14 cellular contexts compared by ENCODE assay signal in the genomic region with DNA sequence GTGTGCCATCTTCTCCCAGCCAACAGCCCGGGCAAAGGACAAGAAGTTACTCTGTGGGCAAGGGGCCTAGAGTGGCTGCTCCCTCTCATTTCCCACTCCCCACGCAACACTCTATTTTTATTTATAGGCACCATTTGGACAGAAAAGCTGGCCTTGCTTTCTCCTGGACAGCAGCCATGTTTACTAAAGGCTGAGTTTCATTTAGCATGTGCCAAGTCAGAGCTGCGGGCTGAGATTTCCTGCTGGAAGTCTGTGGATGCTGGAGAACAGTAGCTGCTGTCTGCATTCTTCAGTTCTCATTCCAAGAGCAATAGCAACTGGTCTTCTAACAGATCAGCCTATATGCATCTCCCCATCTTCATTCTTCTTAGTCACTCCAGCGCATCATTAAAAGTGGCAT. TPM values are rescaled to one million over a fixed set of nuclear protein-coding genes. Genes with fewer than 3 reads are reported as not detected.
DNase-seq lines count a peak whose midpoint lies in the region; ATAC-seq and TF ChIP-seq lines count a peak whose summit lies in the region.
"Had no signal": no experiment of that assay in that cellular context is flagged by ENCODE, and none has a peak within 500 bp of the region (broad histone marks: within the 10 kb centered on the region; RNA-seq: fewer than 3 reads in every experiment).

No MANE protein-coding gene starts in this region.

- intact Hi-C loops in heart left ventricle (cut with DNase I), result no loop called here
- intact Hi-C loops in naive thymus-derived CD4-positive, alpha-beta T cell (cut with micrococcal nuclease), result no loop called here

- H3K27ac ChIP-seq in heart left ventricle (no peak overlapping the region), right atrium auricular region (no peak overlapping the region)
- no peak overlapping the region for H3K27ac ChIP-seq in naive thymus-derived CD4-positive, alpha-beta T cell (ENCODE audit: low read depth, low read length)
- H3K27ac ChIP-seq: foreskin keratinocyte had no signal

- no peak for TF ChIP-seq POLR2A in heart left ventricle (IDR thresholded peaks at IDR 0.05)

- H3K27me3 Mint-ChIP-seq in activated T-cell treated with anti-CD3 and anti-CD28 coated beads, Interleukin-2, amount 50 U/mL, for 24 hours, result peaks cover 47% of the 10 kb centered on the region
- peaks cover 41 to 99% (median 48%) of the 10 kb centered on the region in 5 donors for H3K27me3 Mint-ChIP-seq in naive thymus-derived CD4-positive, alpha-beta T cell

- H3K36me3 Mint-ChIP-seq in activated T-cell treated with anti-CD3 and anti-CD28 coated beads, Interleukin-2, amount 50 U/mL, for 24 hours (ENCODE audit: low read depth), result no peaks in the 10 kb centered on the region
- H3K36me3 Mint-ChIP-seq in naive thymus-derived CD4-positive, alpha-beta T cell, result no peaks in the 10 kb centered on the region
- H3K36me3 Mint-ChIP-seq: stimulated activated memory B cell treated with anti-CD40 and anti-IgM and Interleukin-4, amounts not matched to agents 10 μg/mL and 1 μg/mL and 100 μg/mL, for 72 hours had no signal

- H3K27ac Mint-ChIP-seq in activated T-cell treated with anti-CD3 and anti-CD28 coated beads, Interleukin-2, amount 50 U/mL, for 24 hours, result no peak overlapping the region
- no peak overlapping the region for H3K27ac Mint-ChIP-seq in naive thymus-derived CD4-positive, alpha-beta T cell
- H3K27ac Mint-ChIP-seq: IgD-negative memory B cell; stimulated activated memory B cell treated with anti-CD40 and anti-IgM and Interleukin-4, amounts not matched to agents 10 μg/mL and 1 μg/mL and 100 μg/mL, for 72 hours had no signal

- H3K4me1 ChIP-seq in heart left ventricle (peaks cover 0 to 20% (median 9%) of the 10 kb centered on the region in 12 donors), right atrium auricular region (peaks cover 0 to 24% of the 10 kb centered on the region in 2 donors)
- peaks cover 2 to 8% of the 10 kb centered on the region in 2 donors for H3K4me1 ChIP-seq in naive thymus-derived CD4-positive, alpha-beta T cell (ENCODE audit: control insufficient read depth in 2 of 2, insufficient read depth in 2 of 2, low read length in 2 of 2)
- H3K4me1 ChIP-seq: foreskin keratinocyte had no signal

- ATAC-seq in heart left ventricle, result peak in 3 of 4 donors; percentile 8 to 48 (median 21)
- no peak for ATAC-seq in HG03097 (IDR thresholded peaks at IDR 0.05; ENCODE audit: low FRiP score, unreplicated experiment)
- no peak for ATAC-seq in naive thymus-derived CD4-positive, alpha-beta T cell
- ATAC-seq: foreskin keratinocyte; stimulated activated memory B cell treated with anti-CD40 and anti-IgM and Interleukin-4, amounts not matched to agents 10 μg/mL and 1 μg/mL and 100 μg/mL, for 72 hours had no signal

- DNase-seq in heart left ventricle (no peak), right atrium auricular region (ENCODE audit: low spot score) (no peak), astrocyte of the hippocampus (ENCODE audit: low read depth, low spot score) (peak; percentile 82), inferior parietal cortex (ENCODE audit: extremely low spot score) (peak; percentile 15), stromal cell of bone marrow (ENCODE audit: low read depth) (peak; percentile 43)
- no peak for DNase-seq in activated T-cell treated with anti-CD3 and anti-CD28 coated beads, Interleukin-2, amount 50 U/mL, for 24 hours
- no peak for DNase-seq in naive thymus-derived CD4-positive, alpha-beta T cell
- DNase-seq: activated CD4-positive, alpha-beta T cell treated with anti-CD3 and anti-CD28 coated beads for 1 hour; central memory CD4-positive, alpha-beta T cell; foreskin keratinocyte; GDM1 had no signal

- peaks cover 0 to 32% (median 0%) of the 10 kb centered on the region in 9 donors for H3K27me3 ChIP-seq in heart left ventricle
- H3K27me3 ChIP-seq in right atrium auricular region, result no peaks in the 10 kb centered on the region
- H3K27me3 ChIP-seq in naive thymus-derived CD4-positive, alpha-beta T cell (ENCODE audit: control insufficient read depth in 2 of 2, insufficient read depth in 2 of 2, low read length in 2 of 2), result peaks cover 0 to 5% of the 10 kb centered on the region in 2 donors

- H3K36me3 ChIP-seq in heart left ventricle (no peaks in the 10 kb centered on the region), right atrium auricular region (no peaks in the 10 kb centered on the region)
- H3K36me3 ChIP-seq in naive thymus-derived CD4-positive, alpha-beta T cell (ENCODE audit: control insufficient read depth in 2 of 3, insufficient read depth in 3 of 3, low read length in 3 of 3), result no peaks in the 10 kb centered on the region

- no peak overlapping the region for H3K4me3 Mint-ChIP-seq in activated T-cell treated with anti-CD3 and anti-CD28 coated beads, Interleukin-2, amount 50 U/mL, for 24 hours
- no peak overlapping the region for H3K4me3 Mint-ChIP-seq in naive thymus-derived CD4-positive, alpha-beta T cell
- H3K4me3 Mint-ChIP-seq: IgD-negative memory B cell; stimulated activated memory B cell treated with anti-CD40 and anti-IgM and Interleukin-4, amounts not matched to agents 10 μg/mL and 1 μg/mL and 100 μg/mL, for 72 hours had no signal

- TF ChIP-seq CTCF in heart left ventricle (IDR thresholded peaks at IDR 0.05) (no peak), right atrium auricular region (IDR thresholded peaks at IDR 0.05) (no peak)

- H3K4me3 ChIP-seq in heart left ventricle, result no peak overlapping the region
- no peak overlapping the region for H3K4me3 ChIP-seq in right atrium auricular region
- no peak overlapping the region for H3K4me3 ChIP-seq in naive thymus-derived CD4-positive, alpha-beta T cell (ENCODE audit: low read length)

- CTCF ChIA-PET in naive thymus-derived CD4-positive, alpha-beta T cell (lab: Charles Lee), result no interaction called here

- POLR2A ChIA-PET in naive thymus-derived CD4-positive, alpha-beta T cell (lab: Charles Lee), result no interaction called here

- no peaks in the 10 kb centered on the region for H3K9me3 Mint-ChIP-seq in activated T-cell treated with anti-CD3 and anti-CD28 coated beads, Interleukin-2, amount 50 U/mL, for 24 hours
- peaks cover 0 to 2% (median 0%) of the 10 kb centered on the region in 11 donors for H3K9me3 Mint-ChIP-seq in naive thymus-derived CD4-positive, alpha-beta T cell
- H3K9me3 Mint-ChIP-seq: IgD-negative memory B cell; stimulated activated memory B cell treated with anti-CD40 and anti-IgM and Interleukin-4, amounts not matched to agents 10 μg/mL and 1 μg/mL and 100 μg/mL, for 72 hours had no signal

- H3K9me3 ChIP-seq in heart left ventricle, result no peaks in the 10 kb centered on the region
- no peaks in the 10 kb centered on the region for H3K9me3 ChIP-seq in right atrium auricular region
- no peaks in the 10 kb centered on the region for H3K9me3 ChIP-seq in naive thymus-derived CD4-positive, alpha-beta T cell (ENCODE audit: control insufficient read depth in 2 of 3, low read length in 3 of 3)

- WGBS in heart left ventricle, 4 donors, result 21 to 33% (median 25%) methylated on average over 4 of the region's 4 CpGs

- peaks cover 3% of the 10 kb centered on the region for H3K4me1 Mint-ChIP-seq in activated T-cell treated with anti-CD3 and anti-CD28 coated beads, Interleukin-2, amount 50 U/mL, for 24 hours (ENCODE audit: low read depth)
- peaks cover 3 to 7% (median 4%) of the 10 kb centered on the region in 7 donors for H3K4me1 Mint-ChIP-seq in naive thymus-derived CD4-positive, alpha-beta T cell

RNA-seq across cellular contexts. Expression of a gene that starts 8.3 kb away (rescaled TPM):
- total RNA-seq in heart left ventricle (under 1 TPM in 2 of 9 donors, not detected in 7; 0.05 to 0.39 TPM), right atrium auricular region (not detected)
- under 1 TPM in 1 of 2 donors, not detected in 1; 0.04 TPM for polyA plus RNA-seq in heart left ventricle
- not detected for total RNA-seq in naive thymus-derived CD4-positive, alpha-beta T cell
- not detected for polyA plus RNA-seq in naive thymus-derived CD4-positive, alpha-beta T cell
- polyA plus RNA-seq: IgD-negative memory B cell had no signal

RNA-seq across cellular contexts. Expression of a gene that starts 32.6 kb away (rescaled TPM):
- 10 to 100 TPM; 39.3 to 66.6 (median 50.0) TPM for total RNA-seq in heart left ventricle
- 10 to 100 TPM; 23.0 to 63.9 TPM for polyA plus RNA-seq in heart left ventricle
- 100 to 1,000 TPM in 1 of 2 donors, 10 to 100 TPM in 1; 54.7 to 107 TPM for total RNA-seq in right atrium auricular region
- 100 to 1,000 TPM in 1 of 5 experiments, 10 to 100 TPM in 4; 20.7 to 120 (median 34.4) TPM for total RNA-seq in naive thymus-derived CD4-positive, alpha-beta T cell
- polyA plus RNA-seq in naive thymus-derived CD4-positive, alpha-beta T cell, result 10 to 100 TPM; 52.6 to 57.3 TPM

Comparison
In these comparisons a context has a peak if more than half of its experiments do, and no peak if none do; other contexts are left out.
1. ATAC-seq: peak in heart left ventricle (3 of 4); none in HG03097 (single experiment) and naive thymus-derived CD4-positive, alpha-beta T cell (single experiment).
2. DNase-seq: peak in astrocyte of the hippocampus (single experiment), inferior parietal cortex (single experiment) and stromal cell of bone marrow (single experiment); none in heart left ventricle (0 of 5), right atrium auricular region (single experiment), activated T-cell treated with anti-CD3 and anti-CD28 coated beads, Interleukin-2, amount 50 U/mL, for 24 hours (single experiment) and naive thymus-derived CD4-positive, alpha-beta T cell (0 of 9).